Comparison of ENCODE assay signal across 10 cellular contexts in the genomic region with DNA sequence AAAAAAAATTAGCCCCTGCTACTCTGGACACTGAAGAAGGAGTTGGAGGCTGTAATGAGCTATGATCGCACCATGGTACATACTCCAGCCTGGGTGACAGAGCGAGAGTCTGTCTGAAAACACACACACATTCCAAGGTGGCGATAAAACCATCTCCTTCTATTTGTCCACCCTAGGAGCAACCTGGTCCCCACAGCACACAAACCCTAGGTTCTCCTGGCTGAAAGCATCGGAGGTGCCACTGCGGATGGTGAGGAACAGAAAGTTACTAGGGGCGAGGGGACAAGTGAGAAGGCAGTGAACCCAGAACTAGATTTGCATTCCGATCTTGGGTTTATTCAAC. TPM values are rescaled to one million over a fixed set of nuclear protein-coding genes. Genes with fewer than 3 reads are reported as not detected.
A peak's percentile ranks its signal among the peaks of the same experiment; 100 is the strongest.
DNase-seq lines count a peak whose midpoint lies in the region; ATAC-seq and TF ChIP-seq lines count a peak whose summit lies in the region.
"Had no signal": no experiment of that assay in that cellular context is flagged by ENCODE, and none has a peak within 500 bp of the region (broad histone marks: within the 10 kb centered on the region; RNA-seq: fewer than 3 reads in every experiment).

No MANE protein-coding gene starts in this region.

- peaks cover 37% of the 10 kb centered on the region for H3K79me2 ChIP-seq in hepatocyte

- H3K36me3 ChIP-seq in hepatocyte (replicated peaks; ENCODE audit: insufficient read depth, low read depth) = no peaks in the 10 kb centered on the region

- POLR2A ChIA-PET in RWPE1 (lab: Yijun Ruan, JAX; ENCODE audit: low non-redundant PET) = no interaction called here

- TF ChIP-seq CTCF in 22Rv1 (IDR thresholded peaks at IDR 0.05) (no peak), RWPE1 (conservative IDR thresholded peaks at IDR 0.05; ENCODE audit: low read depth) (no peak), hepatocyte (IDR thresholded peaks at IDR 0.05; ENCODE audit: poor library complexity) (no peak)

- no peaks in the 10 kb centered on the region for H3K27me3 ChIP-seq in hepatocyte

- no peak overlapping the region for H3K4me2 ChIP-seq in hepatocyte

- H3K4me1 ChIP-seq in hepatocyte (ENCODE audit: insufficient read depth) = peaks cover 14% of the 10 kb centered on the region

- H2AFZ ChIP-seq in hepatocyte = no peak overlapping the region

- no peak overlapping the region for H3K4me3 ChIP-seq in hepatocyte

- DNase-seq in EH (ENCODE audit: low read depth) = peak; percentile 32
- DNase-seq in RWPE1 (ENCODE audit: low spot score) = no peak
- no peak for DNase-seq in hepatocyte (ENCODE audit: low spot score)
- DNase-seq in pons (ENCODE audit: low spot score) = no peak
- no peak for DNase-seq in activated CD4-positive, CD25-positive, alpha-beta regulatory T cell treated with anti-CD3 and anti-CD28 coated beads, Interleukin-2, amount 50 U/mL, for 72 hours
- DNase-seq in activated effector memory CD4-positive, alpha-beta T cell treated with anti-CD3 and anti-CD28 coated beads, Interleukin-2, amount 50 U/mL, for 16 hours = no peak
- DNase-seq: caudate nucleus, NCI-H748 treated with DMSO at 0.1 percent for 48 hours had no signal

- CTCF ChIA-PET in RWPE1 (lab: Yijun Ruan, JAX) = interaction anchor here (0.8 to 1.3 kb wide), 2 partner anchors 22 to 47 kb away, joined by 3 to 5 read pairs; no protein-coding TSS in a partner anchor

- WGBS in hepatocyte (ENCODE audit: low lambda C conversion rate, missing lambda C conversion rate) = 92% methylated on average over 7 of the region's 7 CpGs

- no peaks in the 10 kb centered on the region for H3K9me2 ChIP-seq in hepatocyte (replicated peaks; ENCODE audit: insufficient read depth)

- H3K27ac ChIP-seq in 22Rv1 (peak overlapping the region; percentile 99), RWPE1 (peak overlapping the region; percentile 97), hepatocyte (peak overlapping the region; percentile 91)

- H4K20me1 ChIP-seq in hepatocyte (ENCODE audit: insufficient read depth, poor library complexity, severe bottlenecking) = no peaks in the 10 kb centered on the region

- ATAC-seq in GM21367 (IDR thresholded peaks at IDR 0.05; ENCODE audit: unreplicated experiment) = no peak

- no peaks in the 10 kb centered on the region for H3K9me3 ChIP-seq in hepatocyte (ENCODE audit: low read depth)

RNA-seq across cellular contexts. Expression of gene ECI1, which starts 1.4 kb away (rescaled TPM):
- 59.9 and 71.4 TPM in 2 replicates for total RNA-seq in hepatocyte
- 133 and 156 TPM in 2 replicates for polyA plus RNA-seq in hepatocyte

RNA-seq across cellular contexts. Expression of gene RNPS1, which starts 15.1 kb away (rescaled TPM):
- total RNA-seq in hepatocyte = 107 and 128 TPM in 2 replicates
- 198 and 211 TPM in 2 replicates for polyA plus RNA-seq in hepatocyte

RNA-seq across cellular contexts. Expression of gene DNASE1L2, which starts 16.5 kb away (rescaled TPM):
- total RNA-seq in hepatocyte = 0.23 and 0.64 TPM in 2 replicates
- 0.27 and 0.80 TPM in 2 replicates for polyA plus RNA-seq in hepatocyte

RNA-seq across cellular contexts. Expression of gene E4F1, which starts 29.4 kb away (rescaled TPM):
- 18.1 and 19.7 TPM in 2 replicates for total RNA-seq in hepatocyte
- polyA plus RNA-seq in hepatocyte = 15.5 and 28.4 TPM in 2 replicates

RNA-seq across cellular contexts. Expression of gene PGP, which starts 38.1 kb away (rescaled TPM):
- total RNA-seq in hepatocyte = 20.6 and 24.8 TPM in 2 replicates
- 34.2 and 38.0 TPM in 2 replicates for polyA plus RNA-seq in hepatocyte
